In genomic region chr12:12813120-12814101, GRCh38 we compare ENCODE assay signal across 8 cellular contexts. TPM values are rescaled to one million over a fixed set of nuclear protein-coding genes. Genes with fewer than 3 reads are reported as not detected.
DNase-seq lines count a peak whose midpoint lies in the region; ATAC-seq and TF ChIP-seq lines count a peak whose summit lies in the region.

Gene DDX47, plus strand, starts transcription at chr12:12813346. Its CDS starts 22 bp downstream, at chr12:12813368.

- H3K27ac ChIP-seq in thymus (ENCODE audit: low read depth): peak within 1 kb of the TSS; percentile 76

- TF ChIP-seq POLR2A in NB4 (IDR thresholded peaks at IDR 0.05; ENCODE audit: extremely low read depth, insufficient read length): peak; percentile 46

- H3K9me3 ChIP-seq in thymus (ENCODE audit: control insufficient read depth): no peaks in the 10 kb centered on the region

- H3K4me1 Mint-ChIP-seq in glutamatergic neuron (ENCODE audit: low read depth, unreplicated experiment) (no peaks in the 10 kb centered on the region), osteocyte (ENCODE audit: unreplicated experiment) (peaks cover 40% of the 10 kb centered on the region)

- H3K4me1 ChIP-seq in thymus (ENCODE audit: control insufficient read depth, insufficient read depth, low read length): peaks cover 6% of the 10 kb centered on the region

- CTCF ChIA-PET in HEK293T (lab: Yijun Ruan, JAX): interaction anchor here (0.8 to 2.7 kb wide), 9 partner anchors 10 to 442 kb away, joined by 3 to 13 read pairs (median 4); no protein-coding TSS in a partner anchor

- no peaks in the 10 kb centered on the region for H3K27me3 ChIP-seq in thymus (ENCODE audit: control insufficient read depth, insufficient read depth)

- H3K27me3 Mint-ChIP-seq in glutamatergic neuron (ENCODE audit: unreplicated experiment) (peaks cover 5% of the 10 kb centered on the region), osteocyte (ENCODE audit: unreplicated experiment) (no peaks in the 10 kb centered on the region)

- H3K27ac Mint-ChIP-seq in activated naive CD4-positive, alpha-beta T cell treated with anti-CD3 and anti-CD28 coated beads, Interleukin-2, amount 50 U/mL, for 72 hours: peak within 1 kb of the TSS; percentile 97 to 98
- H3K27ac Mint-ChIP-seq in glutamatergic neuron (ENCODE audit: unreplicated experiment) (peak within 1 kb of the TSS; percentile 85), osteocyte (ENCODE audit: unreplicated experiment) (peak within 1 kb of the TSS; percentile 86)

- POLR2A ChIA-PET in HEK293T (lab: Yijun Ruan, JAX): interaction anchor here (0.6 to 2.5 kb wide), 8 partner anchors 21 to 101 kb away, joined by 3 to 11 read pairs (median 4); partner anchors contain the start of gene GPRC5A

- peaks cover 24 to 25% of the 10 kb centered on the region in 2 donors for H3K36me3 Mint-ChIP-seq in activated naive CD4-positive, alpha-beta T cell treated with anti-CD3 and anti-CD28 coated beads, Interleukin-2, amount 50 U/mL, for 72 hours
- no peaks in the 10 kb centered on the region for H3K36me3 Mint-ChIP-seq in glutamatergic neuron (ENCODE audit: unreplicated experiment)
- peaks cover 15% of the 10 kb centered on the region for H3K36me3 Mint-ChIP-seq in osteocyte (ENCODE audit: unreplicated experiment)

- H3K9me3 Mint-ChIP-seq in activated naive CD4-positive, alpha-beta T cell treated with anti-CD3 and anti-CD28 coated beads, Interleukin-2, amount 50 U/mL, for 72 hours: no peaks in the 10 kb centered on the region
- no peaks in the 10 kb centered on the region for H3K9me3 Mint-ChIP-seq in glutamatergic neuron (ENCODE audit: unreplicated experiment)
- H3K9me3 Mint-ChIP-seq in osteocyte (ENCODE audit: unreplicated experiment): no peaks in the 10 kb centered on the region

- H3K36me3 ChIP-seq in thymus (ENCODE audit: control insufficient read depth, insufficient read depth): peaks cover 8% of the 10 kb centered on the region

- DNase-seq in HEK293T (ENCODE audit: extremely low spot score) (peak; percentile 95), NB4 (ENCODE audit: low read depth) (peak; percentile 92), SKM-1 (lab: John Stamatoyannopoulos, UW; ENCODE audit: unreplicated experiment) (peak; percentile 30), glutamatergic neuron (peak; percentile 99), osteocyte (ENCODE audit: extremely low spot score, unreplicated experiment) (peak; percentile 98)
- DNase-seq in activated naive CD4-positive, alpha-beta T cell treated with anti-CD3 and anti-CD28 coated beads, Interleukin-2, amount 50 U/mL, for 72 hours (ENCODE audit: low spot score in 2 of 2): peak; percentile 95 to 99

- 5% methylated on average over 35 of the region's 35 CpGs for WGBS in thymus

- H3K4me3 Mint-ChIP-seq in glutamatergic neuron (ENCODE audit: unreplicated experiment) (peak within 1 kb of the TSS; percentile 98), osteocyte (ENCODE audit: unreplicated experiment) (peak within 1 kb of the TSS; percentile 85)

- H3K4me3 ChIP-seq in GM08714 (ENCODE audit: low read length) (peak within 1 kb of the TSS; percentile 91), NB4 (ENCODE audit: low read depth, low read length) (peak within 1 kb of the TSS; percentile 97), thymus (ENCODE audit: low read length) (peak within 1 kb of the TSS; percentile 90)

- peak; percentile 93 to 96 for ATAC-seq in activated naive CD4-positive, alpha-beta T cell treated with anti-CD3 and anti-CD28 coated beads, Interleukin-2, amount 50 U/mL, for 72 hours

- TF ChIP-seq CTCF in NB4 (IDR thresholded peaks at IDR 0.05; ENCODE audit: low read depth, low read length): peak; percentile 85
- TF ChIP-seq CTCF in glutamatergic neuron (IDR thresholded peaks at IDR 0.05; ENCODE audit: partially characterized antibody, unreplicated experiment): peak; percentile 94
- peak; percentile 94 for TF ChIP-seq CTCF in osteocyte (IDR thresholded peaks at IDR 0.05)

TF ChIP-seq in HEK293T, 16 proteins besides CTCF, POLR2A, EP300 and RAD21:
- TF ChIP-seq ARNT (IDR thresholded peaks at IDR 0.05): no peak
- peak; percentile 54 for TF ChIP-seq L3MBTL2 (conservative IDR thresholded peaks at IDR 0.05)
- TF ChIP-seq ELF4 (IDR thresholded peaks at IDR 0.05): peak; percentile 87

RNA-seq across cellular contexts. Expression of gene DDX47, which starts in this region (rescaled TPM):
- 100 to 1,000 TPM in 1 of 2 donors, 10 to 100 TPM in 1; 94.7 to 109 TPM for total RNA-seq in activated naive CD4-positive, alpha-beta T cell treated with anti-CD3 and anti-CD28 coated beads, Interleukin-2, amount 50 U/mL, for 72 hours
- total RNA-seq in glutamatergic neuron (ENCODE audit: unreplicated experiment) (31.0 TPM), osteocyte (47.3 and 48.0 TPM in 2 replicates)
- 49.4 TPM for polyA plus RNA-seq in thymus

Comparison
In these comparisons a context has a peak if more than half of its experiments do, and no peak if none do; other contexts are left out.
1. Peak in every context shown above with its lines: DNase-seq, ATAC-seq, H3K4me3 ChIP-seq and H3K27ac ChIP-seq.
2. DNase-seq: peak in every context shown above with its lines; median percentile 99 in glutamatergic neuron; 98 in osteocyte; 97 in activated naive CD4-positive, alpha-beta T cell treated with anti-CD3 and anti-CD28 coated beads, Interleukin-2, amount 50 U/mL, for 72 hours; 95 in HEK293T; 92 in NB4; 30 in SKM-1.